32 cellular contexts compared by ENCODE assay signal in the genomic region with DNA sequence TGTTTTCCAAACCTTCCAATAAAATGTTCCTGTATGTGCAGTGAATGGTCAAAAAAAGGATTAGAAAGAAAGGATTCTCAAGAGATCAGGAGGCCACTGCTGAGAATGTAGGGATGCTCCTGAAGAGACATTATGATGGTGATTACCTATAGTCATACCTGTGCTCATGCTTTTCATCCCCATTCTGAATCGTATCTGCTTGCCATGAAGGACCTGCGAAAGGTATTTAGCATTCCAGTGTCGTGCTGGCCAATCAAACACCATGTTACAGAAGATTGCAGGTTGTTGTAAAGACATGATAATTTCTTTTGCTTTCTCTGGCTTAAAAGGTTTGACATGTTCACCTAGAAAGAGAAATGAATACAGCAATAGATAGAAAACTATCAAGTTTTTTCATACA.
"Had no signal": no experiment of that assay in that cellular context is flagged by ENCODE, and none has a peak within 500 bp of the region (broad histone marks: within the 10 kb centered on the region; RNA-seq: fewer than 3 reads in every experiment).

No MANE protein-coding gene starts in this region.

- H3K27me3 ChIP-seq: adrenal gland, body of pancreas, breast epithelium, SJCRH30 had no signal

- H3K4me3 ChIP-seq: adrenal gland, body of pancreas, breast epithelium, SJCRH30, SK-N-MC had no signal

- H3K27me3 Mint-ChIP-seq: activated CD4-positive, alpha-beta T cell treated with anti-CD3 and anti-CD28 coated beads for 36 hours; activated CD4-positive, alpha-beta T cell treated with anti-CD3 and anti-CD28 coated beads, Interleukin-2, amount 10 ng/mL, durations not matched to agents 7 days and 5 days; activated T-cell treated with anti-CD3 and anti-CD28 coated beads, Interleukin-2, amount 50 U/mL, for 24 hours had no signal

- H3K27ac Mint-ChIP-seq: activated CD4-positive, alpha-beta T cell treated with anti-CD3 and anti-CD28 coated beads for 36 hours; activated CD4-positive, alpha-beta T cell treated with anti-CD3 and anti-CD28 coated beads, Interleukin-2, amount 10 ng/mL, durations not matched to agents 7 days and 5 days; activated CD8-positive, alpha-beta T cell treated with anti-CD3 and anti-CD28 coated beads, Interleukin-2, amount 10 ng/mL, durations not matched to agents 7 days and 5 days; activated naive CD4-positive, alpha-beta T cell treated with anti-CD3 and anti-CD28 coated beads, Interleukin-2, amount 50 U/mL, for 72 hours; activated T-cell treated with anti-CD3 and anti-CD28 coated beads, Interleukin-2, amount 50 U/mL, for 24 hours; activated T-helper 2 cell treated with anti-CD3 and anti-CD28 coated beads, Interferon-gamma antibody, Interleukin-2, Interleukin-4, amounts not matched to agents 10 μg/mL and 5 μg/mL and 100 μg/mL, durations not matched to agents 14 hours and 24 hours and 36 hours had no signal

- H3K9me3 ChIP-seq: adrenal gland, body of pancreas, breast epithelium, SJCRH30 had no signal

- DNase-seq: activated CD4-positive, alpha-beta T cell treated with anti-CD3 and anti-CD28 coated beads for 36 hours; activated CD4-positive, alpha-beta T cell treated with anti-CD3 and anti-CD28 coated beads, Interleukin-2, amount 10 ng/mL, durations not matched to agents 7 days and 5 days; activated CD4-positive, alpha-beta T cell treated with anti-CD3 and anti-CD28 coated beads, Interleukin-2, amount 50 U/mL, for 48 hours; activated CD8-positive, alpha-beta T cell treated with anti-CD3 and anti-CD28 coated beads, Interleukin-2, amount 10 ng/mL, durations not matched to agents 7 days and 5 days; activated gamma-delta T cell; activated naive CD4-positive, alpha-beta T cell treated with Interleukin-2 at 50 U/mL for 16 hours; activated T-cell treated with anti-CD3 and anti-CD28 coated beads, Interleukin-2, amount 50 U/mL, for 24 hours; adrenal gland; body of pancreas; cerebellar nuclear complex; Kasumi-1; NCI-H1092 treated with DMSO at 0.1 percent for 48 hours; NCI-H1417; NCI-H146; NCI-H187; NCI-H2029 treated with DMSO at 0.1 percent for 48 hours; NCI-H2107; NCI-H2171; NCI-H510A; NCI-H526; NCI-H748 treated with DMSO at 0.1 percent for 48 hours; NK-92 treated with Interleukin-12 subunit alpha and Interleukin-12 subunit beta, amount 100 ng/mL, for 24 hours; OCI-M1; SHP77; SJCRH30; T1000 had no signal

- H3K27ac ChIP-seq: adrenal gland, body of pancreas, breast epithelium, SJCRH30, SK-N-MC had no signal

- H3K4me1 Mint-ChIP-seq: activated CD4-positive, alpha-beta T cell treated with anti-CD3 and anti-CD28 coated beads for 36 hours; activated CD4-positive, alpha-beta T cell treated with anti-CD3 and anti-CD28 coated beads, Interleukin-2, amount 10 ng/mL, durations not matched to agents 7 days and 5 days had no signal

- ATAC-seq: activated CD4-positive, alpha-beta T cell treated with anti-CD3 and anti-CD28 coated beads for 36 hours; activated CD4-positive, CD25-positive, alpha-beta regulatory T cell treated with anti-CD3 and anti-CD28 coated beads, Interleukin-2, amount 50 U/mL, for 24 hours; activated CD8-positive, alpha-beta T cell treated with anti-CD3 and anti-CD28 coated beads, Interleukin-2, amount 10 ng/mL, durations not matched to agents 7 days and 5 days; activated naive CD4-positive, alpha-beta T cell treated with anti-CD3 and anti-CD28 coated beads, Interleukin-2, amount 50 U/mL, for 72 hours; body of pancreas had no signal

- H3K4me1 ChIP-seq: adrenal gland, body of pancreas, breast epithelium, SJCRH30 had no signal

- H3K4me3 Mint-ChIP-seq: activated CD4-positive, alpha-beta T cell treated with anti-CD3 and anti-CD28 coated beads for 36 hours; activated CD4-positive, alpha-beta T cell treated with anti-CD3 and anti-CD28 coated beads, Interleukin-2, amount 10 ng/mL, durations not matched to agents 7 days and 5 days; activated CD8-positive, alpha-beta T cell treated with anti-CD3 and anti-CD28 coated beads, Interleukin-2, amount 10 ng/mL, durations not matched to agents 7 days and 5 days; activated T-cell treated with anti-CD3 and anti-CD28 coated beads, Interleukin-2, amount 50 U/mL, for 24 hours had no signal

- H3K9me3 Mint-ChIP-seq: activated naive CD4-positive, alpha-beta T cell treated with anti-CD3 and anti-CD28 coated beads, Interleukin-2, amount 50 U/mL, for 72 hours; activated T-cell treated with anti-CD3 and anti-CD28 coated beads, Interleukin-2, amount 50 U/mL, for 24 hours; activated T-helper 2 cell treated with anti-CD3 and anti-CD28 coated beads, Interferon-gamma antibody, Interleukin-2, Interleukin-4, amounts not matched to agents 10 μg/mL and 5 μg/mL and 100 μg/mL, durations not matched to agents 14 hours and 24 hours and 36 hours had no signal

- FAIRE-seq: astrocyte had no signal
